21 cellular contexts compared by ENCODE assay signal in the genomic region with DNA sequence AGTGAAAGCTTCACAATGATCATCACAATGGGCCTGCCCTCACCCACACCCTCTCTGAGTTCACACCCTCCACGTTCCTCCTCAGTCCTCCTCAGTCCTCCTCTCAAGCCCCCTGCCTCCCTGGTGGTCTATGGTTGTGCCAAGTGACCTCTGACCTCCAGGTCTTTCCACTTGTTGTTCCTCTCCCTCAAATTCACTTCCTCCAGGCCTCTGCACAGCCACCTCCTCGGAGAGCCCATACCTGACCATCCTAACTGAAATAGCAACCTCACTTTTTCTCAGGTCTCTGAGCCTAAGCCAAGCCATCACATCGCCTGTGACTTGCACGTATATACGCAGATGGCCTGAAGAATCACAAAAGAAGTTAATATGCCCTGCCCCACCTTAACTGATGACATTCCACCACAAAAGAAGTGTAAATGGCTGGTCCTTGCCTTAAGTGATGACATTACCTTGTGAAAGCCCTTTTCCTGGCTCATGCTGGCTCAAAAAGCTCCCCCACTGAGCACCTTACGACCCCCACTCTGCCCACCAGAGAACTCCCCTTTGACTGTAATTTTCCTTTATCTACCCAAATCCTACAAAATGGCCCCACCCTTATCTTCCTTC.
DNase-seq lines count a peak whose midpoint lies in the region; ATAC-seq and TF ChIP-seq lines count a peak whose summit lies in the region.
"Had no signal": no experiment of that assay in that cellular context is flagged by ENCODE, and none has a peak within 500 bp of the region (broad histone marks: within the 10 kb centered on the region; RNA-seq: fewer than 3 reads in every experiment).

No MANE protein-coding gene starts in this region.

- no peaks in the 10 kb centered on the region for H3K9me2 ChIP-seq in SK-N-SH

- H3K9me3 ChIP-seq in IMR-90 (ENCODE audit: control insufficient read depth, insufficient read depth, low read length) (no peaks in the 10 kb centered on the region), prostate gland (no peaks in the 10 kb centered on the region), SK-N-SH (no peaks in the 10 kb centered on the region)

- H2BK5ac ChIP-seq in IMR-90 (ENCODE audit: low read depth, low read length, poor library complexity, severe bottlenecking): no peak overlapping the region

- intact Hi-C loops in IMR-90 (cut with micrococcal nuclease) (loop anchor here (10.0 kb wide), 2 partner anchors 605 to 975 kb away; no protein-coding TSS in a partner anchor), prostate gland (cut with DNase I) (no loop called here)

- H3K27me3 ChIP-seq in IMR-90 (ENCODE audit: control insufficient read depth, insufficient read depth, low read length) (no peaks in the 10 kb centered on the region), prostate gland (replicated peaks; ENCODE audit: insufficient read depth) (no peaks in the 10 kb centered on the region), SK-N-SH (ENCODE audit: insufficient read depth) (no peaks in the 10 kb centered on the region)

- no peak overlapping the region for H4K5ac ChIP-seq in IMR-90 (ENCODE audit: low read depth, low read length)

- H2AK5ac ChIP-seq in IMR-90 (ENCODE audit: low read depth, low read length): 0 out of 2 replicates have a peak overlapping the region, but pooled peaks have one; percentile 14

- CTCF ChIA-PET in IMR-90 (lab: Yijun Ruan, JAX): no interaction called here
- CTCF ChIA-PET in SK-N-SH (lab: Yijun Ruan, JAX): no interaction called here

- H4K8ac ChIP-seq in IMR-90 (ENCODE audit: low read depth in 2 of 2, low read length in 2 of 2): no peak overlapping the region

- H3K56ac ChIP-seq in IMR-90 (ENCODE audit: extremely low read depth, insufficient read depth, low read length): no peak overlapping the region

- no peaks in the 10 kb centered on the region for H4K20me1 ChIP-seq in IMR-90 (ENCODE audit: insufficient read depth, low read length)
- no peaks in the 10 kb centered on the region for H4K20me1 ChIP-seq in SK-N-SH (ENCODE audit: insufficient read depth)

- no peak overlapping the region for H3K18ac ChIP-seq in IMR-90 (ENCODE audit: low read depth, low read length)

- TF ChIP-seq RAD21 in IMR-90 (IDR thresholded peaks at IDR 0.05; ENCODE audit: low read length) (no peak), SK-N-SH (IDR thresholded peaks at IDR 0.05; ENCODE audit: low read length) (no peak)

- TF ChIP-seq CTCF in IMR-90 (conservative IDR thresholded peaks at IDR 0.05; ENCODE audit: low read depth, low read length) (no peak), prostate gland (IDR thresholded peaks at IDR 0.05) (no peak), SK-N-SH (IDR thresholded peaks at IDR 0.05) (no peak)

- POLR2A ChIA-PET in IMR-90 (lab: Charles Lee; ENCODE audit: unreplicated experiment): no interaction called here
- POLR2A ChIA-PET in SK-N-SH (lab: Yijun Ruan, JAX): no interaction called here

- H3K9ac ChIP-seq in IMR-90 (ENCODE audit: low read depth, low read length) (no peak overlapping the region), SK-N-SH (no peak overlapping the region)
- H3K9ac ChIP-seq: KMS-11 had no signal

- 100% methylated on average over 1 of the region's 6 CpGs; no CpG with 5 or more reads in 1 of the 2 experiments for WGBS in IMR-90 (ENCODE audit: extremely low coverage in 2 of 2, insufficient read length in 1 of 2), 2 experiments
- 81% methylated on average over 6 of the region's 6 CpGs for WGBS in prostate gland
- 71% methylated on average over 6 of the region's 6 CpGs for WGBS in SK-N-SH (ENCODE audit: low lambda C conversion rate)

- no peak overlapping the region; the same call in 1 of the 2 replicates for H2BK20ac ChIP-seq in IMR-90 (ENCODE audit: low read depth, low read length)

- H2BK15ac ChIP-seq in IMR-90 (ENCODE audit: low read depth, low read length): no peak overlapping the region

- no peak overlapping the region for H4K91ac ChIP-seq in IMR-90 (ENCODE audit: insufficient read depth, low read depth, low read length)

- TF ChIP-seq EP300 in SK-N-SH (IDR thresholded peaks at IDR 0.05; ENCODE audit: borderline replicate concordance in 1 of 2, low read depth in 1 of 2, low read length in 1 of 2): no peak

- H3K4me3 ChIP-seq in IMR-90 (ENCODE audit: insufficient read depth, low read depth, low read length) (no peak overlapping the region), prostate gland (no peak overlapping the region), SK-N-SH (ENCODE audit: low read depth in 2 of 2, low read length in 1 of 2) (no peak overlapping the region)

- H3K9me1 ChIP-seq in IMR-90 (ENCODE audit: insufficient read depth, low read length): 0 out of 2 replicates have a peak, but pooled peaks cover 3% of the 10 kb centered on the region

- no peak for ATAC-seq in IMR-90 (ENCODE audit: low read depth)
- ATAC-seq: PC-3, SK-N-SH treated with all-trans-retinoic acid at 6 μM for 48 hours had no signal

- H3K27ac ChIP-seq in IMR-90 (ENCODE audit: insufficient read depth, low read length) (no peak overlapping the region), prostate gland (no peak overlapping the region), SK-N-SH (ENCODE audit: low read depth in 2 of 2, low read length in 1 of 2) (no peak overlapping the region)
- H3K27ac ChIP-seq: 22Rv1, C4-2B, KMS-11 had no signal

- H3K14ac ChIP-seq in IMR-90 (replicated peaks; ENCODE audit: low read depth, low read length): no peak overlapping the region

- H3K4me1 ChIP-seq in IMR-90 (ENCODE audit: control insufficient read depth, insufficient read depth, low read length) (peaks cover 3% of the 10 kb centered on the region; the same call in 1 of the 2 replicates), prostate gland (replicated peaks) (no peaks in the 10 kb centered on the region), SK-N-SH (ENCODE audit: control insufficient read depth in 1 of 2, insufficient read depth in 2 of 2, low read depth in 1 of 2, low read length in 1 of 2) (peaks cover 5% of the 10 kb centered on the region in 2 experiments; a peak in 2 of 4 replicates)

- H2AFZ ChIP-seq in IMR-90 (replicated peaks; ENCODE audit: low read length, poor library complexity): no peak overlapping the region
- H2AFZ ChIP-seq in SK-N-SH (ENCODE audit: low read depth): no peak overlapping the region

- no peak overlapping the region for H3K23ac ChIP-seq in IMR-90 (ENCODE audit: low read depth, low read length)

- H2AK9ac ChIP-seq in IMR-90 (replicated peaks; ENCODE audit: low read depth, low read length, poor library complexity): no peak overlapping the region

- BruUV-seq in IMR-90 (replicated peaks; lab: Mats Ljungman, UMichigan): no TSS peak

- H3F3A ChIP-seq in SK-N-SH (replicated peaks; ENCODE audit: insufficient read depth): peaks cover 18% of the 10 kb centered on the region

- H3K36me3 ChIP-seq in IMR-90 (ENCODE audit: control insufficient read depth, insufficient read depth, low read length) (no peaks in the 10 kb centered on the region), prostate gland (no peaks in the 10 kb centered on the region), SK-N-SH (replicated peaks in 1 of 2; ENCODE audit: control insufficient read depth in 1 of 2, insufficient read depth in 2 of 2, low read length in 1 of 2) (no peaks in the 10 kb centered on the region)

- in situ Hi-C loops in IMR-90 (cut with MboI; ENCODE audit: low sequenced_read_pairs): no loop called here

- TF ChIP-seq POLR2A in IMR-90 (IDR thresholded peaks at IDR 0.05; ENCODE audit: low read depth, low read length) (no peak), prostate gland (IDR thresholded peaks at IDR 0.05) (no peak)

- H3K79me2 ChIP-seq in SK-N-SH (ENCODE audit: insufficient read depth): no peaks in the 10 kb centered on the region

- dilution Hi-C loops in IMR-90 (cut with HindIII; ENCODE audit: low sequenced_read_pairs, unreplicated experiment): no loop called here

- no peak overlapping the region for H3K4ac ChIP-seq in IMR-90 (ENCODE audit: low read depth, low read length)

- H2BK120ac ChIP-seq in IMR-90 (ENCODE audit: low read depth, low read length): no peak overlapping the region

- no peaks in the 10 kb centered on the region for H3K79me1 ChIP-seq in IMR-90 (ENCODE audit: low read depth in 1 of 2, low read length in 2 of 2)

- DNase-seq in ELF-1 (ENCODE audit: low read depth, low spot score) (peak; percentile 82), IMR-90 (no peak), iPS DF 19.7 (ENCODE audit: low read depth, low spot score) (peak; percentile 96), iPS-NIHi7 (ENCODE audit: extremely low spot score) (peak; percentile 22), nucleus accumbens (lab: John Stamatoyannopoulos, UW) (no peak), prostate gland (ENCODE audit: low spot score) (no peak), SK-N-SH (no peak)
- no peak for DNase-seq in stimulated activated CD4-positive, alpha-beta T cell treated with anti-CD3 and anti-CD28 coated beads, Interleukin-12 subunit alpha, Interleukin-12 subunit beta, amount 100 ng/mL, for 4 hours
- DNase-seq: DMS53, H7, HFFc6, MM.1S, NCI-H2029, NCI-H446, NCI-H524 treated with DMSO at 0.1 percent for 48 hours, NCI-H774, PC-3 had no signal

- H3K4me2 ChIP-seq in IMR-90 (ENCODE audit: low read depth, low read length) (no peak overlapping the region), SK-N-SH (no peak overlapping the region)
- H3K4me2 ChIP-seq: KMS-11 had no signal

TF ChIP-seq in IMR-90, 13 proteins besides CTCF, POLR2A, EP300 and RAD21 (continues in another document):
- TF ChIP-seq RCOR1 (IDR thresholded peaks at IDR 0.05; ENCODE audit: insufficient replicate concordance, low read length) (no peak), MXI1 (IDR thresholded peaks at IDR 0.05; ENCODE audit: borderline replicate concordance, low read depth, low read length) (no peak), SMC3 (IDR thresholded peaks at IDR 0.05; ENCODE audit: low read depth, low read length) (no peak), BHLHE40 (IDR thresholded peaks at IDR 0.05; ENCODE audit: low read depth, low read length) (no peak), CHD1 (IDR thresholded peaks at IDR 0.05; ENCODE audit: low read depth, low read length) (no peak)

TF ChIP-seq in SK-N-SH, 30 proteins besides CTCF, POLR2A, EP300 and RAD21 (continues in another document):
- TF ChIP-seq ELF1 (IDR thresholded peaks at IDR 0.05): no peak
- no peak for TF ChIP-seq TAF1 (IDR thresholded peaks at IDR 0.05; ENCODE audit: borderline replicate concordance, low read depth, low read length)
- TF ChIP-seq FOSL2 (IDR thresholded peaks at IDR 0.05; ENCODE audit: borderline replicate concordance, low read depth): no peak
- no peak for TF ChIP-seq RXRA (IDR thresholded peaks at IDR 0.05; ENCODE audit: borderline replicate concordance, low read depth)
- no peak for TF ChIP-seq NRF1 (IDR thresholded peaks at IDR 0.05; ENCODE audit: low read depth, low read length)
- no peak for TF ChIP-seq SIN3A (IDR thresholded peaks at IDR 0.05; ENCODE audit: borderline replicate concordance, low read depth, low read length)
- TF ChIP-seq, protein P1, sequence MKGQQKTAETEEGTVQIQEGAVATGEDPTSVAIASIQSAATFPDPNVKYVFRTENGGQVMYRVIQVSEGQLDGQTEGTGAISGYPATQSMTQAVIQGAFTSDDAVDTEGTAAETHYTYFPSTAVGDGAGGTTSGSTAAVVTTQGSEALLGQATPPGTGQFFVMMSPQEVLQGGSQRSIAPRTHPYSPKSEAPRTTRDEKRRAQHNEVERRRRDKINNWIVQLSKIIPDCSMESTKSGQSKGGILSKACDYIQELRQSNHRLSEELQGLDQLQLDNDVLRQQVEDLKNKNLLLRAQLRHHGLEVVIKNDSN (IDR thresholded peaks at IDR 0.05; ENCODE audit: borderline replicate concordance, low read depth): no peak
- no peak for TF ChIP-seq YY1 (IDR thresholded peaks at IDR 0.05; ENCODE audit: low read depth)

Comparison
In these comparisons a context has a peak if more than half of its experiments do, and no peak if none do; other contexts are left out.
1. DNase-seq: peak in ELF-1 (single experiment), iPS DF 19.7 (single experiment) and iPS-NIHi7 (single experiment); none in IMR-90 (single experiment), nucleus accumbens (0 of 56), prostate gland (single experiment), stimulated activated CD4-positive, alpha-beta T cell treated with anti-CD3 and anti-CD28 coated beads, Interleukin-12 subunit alpha, Interleukin-12 subunit beta, amount 100 ng/mL, for 4 hours (single experiment) and SK-N-SH (single experiment).